ENCODE assay signal across 24 cellular contexts in the genomic region with DNA sequence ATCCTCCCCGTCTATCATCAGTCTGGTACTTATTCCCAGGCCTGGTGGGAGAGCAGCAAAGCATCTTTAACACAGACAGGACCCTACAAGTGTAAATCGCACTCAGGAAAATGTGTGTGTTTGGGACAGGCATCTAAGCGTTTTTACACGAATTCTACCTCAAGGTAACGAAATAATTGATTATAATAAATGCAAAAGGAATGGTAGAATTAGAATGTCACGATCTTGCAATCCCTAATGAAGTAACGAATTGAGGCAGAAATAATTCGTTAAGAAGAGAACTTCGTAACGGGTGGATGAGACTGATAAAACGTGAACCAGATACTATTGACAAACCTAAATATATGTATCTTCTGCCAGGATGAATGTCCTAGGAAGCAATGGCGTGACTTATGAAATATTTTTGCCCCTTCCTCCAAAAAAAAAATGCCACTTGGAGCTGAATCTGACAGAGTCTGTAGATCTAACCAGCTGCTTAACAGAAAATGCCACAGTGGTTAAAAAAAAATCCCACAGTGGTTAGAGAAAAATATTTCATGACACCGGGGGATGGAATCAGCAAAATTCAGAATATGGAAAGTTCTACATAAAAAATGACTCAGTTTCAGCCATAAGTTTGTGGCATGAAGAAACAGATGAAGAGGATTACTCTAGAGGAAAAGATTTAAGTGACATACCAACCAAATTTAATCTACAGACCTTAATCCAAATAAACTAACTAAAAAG.
"Had no signal": no experiment of that assay in that cellular context is flagged by ENCODE, and none has a peak within 500 bp of the region (broad histone marks: within the 10 kb centered on the region; RNA-seq: fewer than 3 reads in every experiment).

No MANE protein-coding gene starts in this region.

- FAIRE-seq: bronchial epithelial cell had no signal

- H3K9me3 ChIP-seq: body of pancreas, Peyer's patch had no signal

- H3K27ac ChIP-seq: body of pancreas, Peyer's patch had no signal

- H3K4me1 Mint-ChIP-seq: activated CD8-positive, alpha-beta memory T cell treated with anti-CD3 and anti-CD28 coated beads, Interleukin-2, amount 10 ng/mL, durations not matched to agents 7 days and 5 days; activated naive CD4-positive, alpha-beta T cell treated with anti-CD3 and anti-CD28 coated beads, Interleukin-2, amount 50 U/mL, for 24 hours had no signal

- H3K4me1 ChIP-seq: body of pancreas, Peyer's patch had no signal

- H3K4me3 Mint-ChIP-seq: activated CD8-positive, alpha-beta memory T cell treated with anti-CD3 and anti-CD28 coated beads, Interleukin-2, amount 10 ng/mL, durations not matched to agents 7 days and 5 days; activated naive CD4-positive, alpha-beta T cell treated with anti-CD3 and anti-CD28 coated beads, Interleukin-2, amount 50 U/mL, for 24 hours; activated T-cell treated with anti-CD3 and anti-CD28 coated beads, Interleukin-2, amount 50 U/mL, for 24 hours; activated T-helper 1 cell treated with anti-CD3 and anti-CD28 coated beads, Interleukin-12 subunit alpha, Interleukin-12 subunit beta, Interleukin-2, Interleukin-4 antibody, amounts not matched to agents 30 ng/mL and 10 ng/mL and 1 ng/mL, durations not matched to agents 14 hours and 24 hours and 36 hours; T-helper 1 cell treated with Interleukin-12 subunit alpha and Interleukin-12 subunit beta and Interleukin-4 antibody, amounts not matched to agents 30 μg/mL and 1 μg/mL, for 36 hours had no signal

- H3K36me3 ChIP-seq: Peyer's patch had no signal

- ATAC-seq: activated CD4-positive, CD25-positive, alpha-beta regulatory T cell treated with anti-CD3 and anti-CD28 coated beads, Interleukin-2, amount 50 U/mL, for 24 hours; activated CD8-positive, alpha-beta memory T cell treated with anti-CD3 and anti-CD28 coated beads, Interleukin-2, amount 10 ng/mL, durations not matched to agents 7 days and 5 days; body of pancreas had no signal

- H3K36me3 Mint-ChIP-seq: activated CD8-positive, alpha-beta memory T cell treated with anti-CD3 and anti-CD28 coated beads, Interleukin-2, amount 10 ng/mL, durations not matched to agents 7 days and 5 days; activated naive CD4-positive, alpha-beta T cell treated with anti-CD3 and anti-CD28 coated beads, Interleukin-2, amount 50 U/mL, for 24 hours had no signal

- H3K9me3 Mint-ChIP-seq: activated naive CD4-positive, alpha-beta T cell treated with anti-CD3 and anti-CD28 coated beads, Interleukin-2, amount 50 U/mL, for 24 hours; activated T-cell treated with anti-CD3 and anti-CD28 coated beads, Interleukin-2, amount 50 U/mL, for 24 hours; activated T-helper 1 cell treated with anti-CD3 and anti-CD28 coated beads, Interleukin-12 subunit alpha, Interleukin-12 subunit beta, Interleukin-2, Interleukin-4 antibody, amounts not matched to agents 30 ng/mL and 10 ng/mL and 1 ng/mL, durations not matched to agents 14 hours and 24 hours and 36 hours; T-helper 1 cell treated with Interleukin-12 subunit alpha and Interleukin-12 subunit beta and Interleukin-4 antibody, amounts not matched to agents 30 μg/mL and 1 μg/mL, for 36 hours had no signal

- H3K27ac Mint-ChIP-seq: activated CD8-positive, alpha-beta memory T cell treated with anti-CD3 and anti-CD28 coated beads, Interleukin-2, amount 10 ng/mL, durations not matched to agents 7 days and 5 days; activated naive CD4-positive, alpha-beta T cell treated with anti-CD3 and anti-CD28 coated beads, Interleukin-2, amount 50 U/mL, for 24 hours; activated T-cell treated with anti-CD3 and anti-CD28 coated beads, Interleukin-2, amount 50 U/mL, for 24 hours; activated T-helper 1 cell treated with anti-CD3 and anti-CD28 coated beads, Interleukin-12 subunit alpha, Interleukin-12 subunit beta, Interleukin-2, Interleukin-4 antibody, amounts not matched to agents 30 ng/mL and 10 ng/mL and 1 ng/mL, durations not matched to agents 14 hours and 24 hours and 36 hours; T-helper 1 cell treated with Interleukin-12 subunit alpha and Interleukin-12 subunit beta and Interleukin-4 antibody, amounts not matched to agents 30 μg/mL and 1 μg/mL, for 36 hours had no signal

- DNase-seq: activated CD4-positive, alpha-beta T cell treated with anti-CD3 and anti-CD28 coated beads for 4 hours; activated CD8-positive, alpha-beta memory T cell treated with anti-CD3 and anti-CD28 coated beads, Interleukin-2, amount 10 ng/mL, durations not matched to agents 7 days and 5 days; activated effector memory CD4-positive, alpha-beta T cell treated with Interleukin-2 at 50 U/mL for 16 hours; activated naive CD4-positive, alpha-beta T cell; activated T-cell treated with anti-CD3 and anti-CD28 coated beads, Interleukin-2, amount 50 U/mL, for 24 hours; aorta; body of pancreas; central memory CD4-positive, alpha-beta T cell; Kasumi-1; NCI-H1092 treated with DMSO at 0.1 percent for 48 hours; NCI-H1417 treated with DMSO at 0.1 percent for 48 hours; NCI-H1694 treated with DMSO at 0.1 percent for 48 hours; NCI-H2029 treated with DMSO at 0.1 percent for 48 hours; NCI-H345; NCI-H510A; NCI-H526 treated with DMSO at 0.1 percent for 48 hours; NCI-H82; Peyer's patch; SHP77 had no signal

- H3K4me3 ChIP-seq: body of pancreas, Peyer's patch had no signal

- H3K27me3 ChIP-seq: body of pancreas, Peyer's patch had no signal
